In genomic region chr7:28168393-28169158, GRCh38 we compare ENCODE assay signal across 19 cellular contexts. TPM values are rescaled to one million over a fixed set of nuclear protein-coding genes. Genes with fewer than 3 reads are reported as not detected.
DNase-seq lines count a peak whose midpoint lies in the region; ATAC-seq and TF ChIP-seq lines count a peak whose summit lies in the region.
"Had no signal": no experiment of that assay in that cellular context is flagged by ENCODE, and none has a peak within 500 bp of the region (broad histone marks: within the 10 kb centered on the region; RNA-seq: fewer than 3 reads in every experiment).

No MANE protein-coding gene starts in this region.

- H3K36me3 Mint-ChIP-seq in HFFc6 (ENCODE audit: low read depth) = peaks cover 16% of the 10 kb centered on the region
- H3K36me3 Mint-ChIP-seq: activated naive CD8-positive, alpha-beta T cell treated with anti-CD3 and anti-CD28 coated beads, Interleukin-2, amount 10 ng/mL, durations not matched to agents 7 days and 5 days had no signal

- DNase-seq in ELR (ENCODE audit: low read depth) (peak; percentile 35), HFFc6 (no peak), renal cortical epithelial cell (ENCODE audit: low read depth) (peak; percentile 55), ascending aorta (ENCODE audit: low spot score in 2 of 2) (no peak)
- DNase-seq in activated T-cell treated with anti-CD3 and anti-CD28 coated beads, Interleukin-2, amount 50 U/mL, for 1 hour = no peak
- DNase-seq in effector CD4-positive, alpha-beta T cell = no peak
- DNase-seq: activated naive CD8-positive, alpha-beta T cell treated with anti-CD3 and anti-CD28 coated beads, Interleukin-2, amount 10 ng/mL, durations not matched to agents 7 days and 5 days; body of pancreas; Caco-2; effector memory CD4-positive, alpha-beta T cell; esophagus squamous epithelium; NCI-H1436 treated with DMSO at 0.1 percent for 48 hours; NCI-H774; upper lobe of right lung had no signal

- no peaks in the 10 kb centered on the region for H3K9me3 Mint-ChIP-seq in HFFc6
- H3K9me3 Mint-ChIP-seq: activated naive CD8-positive, alpha-beta T cell treated with anti-CD3 and anti-CD28 coated beads, Interleukin-2, amount 10 ng/mL, durations not matched to agents 7 days and 5 days; neural crest cell; T-helper 2 cell treated with Interferon-gamma antibody and Interleukin-4, amounts not matched to agents 5 μg/mL and 100 μg/mL, for 36 hours had no signal

- H3K4me1 ChIP-seq in ascending aorta = peaks cover 0 to 4% of the 10 kb centered on the region in 2 donors
- H3K4me1 ChIP-seq: body of pancreas had no signal

- H3K4me1 Mint-ChIP-seq in HFFc6 (ENCODE audit: low read depth) = peaks cover 57% of the 10 kb centered on the region
- H3K4me1 Mint-ChIP-seq: activated naive CD8-positive, alpha-beta T cell treated with anti-CD3 and anti-CD28 coated beads, Interleukin-2, amount 10 ng/mL, durations not matched to agents 7 days and 5 days had no signal

- no peaks in the 10 kb centered on the region; the same call in 1 of the 2 replicates for H3K27me3 Mint-ChIP-seq in HFFc6 (ENCODE audit: insufficient read depth)
- H3K27me3 Mint-ChIP-seq: activated naive CD8-positive, alpha-beta T cell treated with anti-CD3 and anti-CD28 coated beads, Interleukin-2, amount 10 ng/mL, durations not matched to agents 7 days and 5 days; progenitor cell of endocrine pancreas had no signal

- H3K27me3 ChIP-seq in ascending aorta = no peaks in the 10 kb centered on the region
- H3K27me3 ChIP-seq: body of pancreas, esophagus squamous epithelium, upper lobe of right lung had no signal

- intact Hi-C loops in ascending aorta (cut with DNase I) = no loop called here

- H3K36me3 ChIP-seq in ascending aorta = no peaks in the 10 kb centered on the region
- H3K36me3 ChIP-seq: esophagus squamous epithelium, upper lobe of right lung had no signal

- H3K4me3 Mint-ChIP-seq in HFFc6 = peak overlapping the region; percentile 12
- H3K4me3 Mint-ChIP-seq: activated naive CD8-positive, alpha-beta T cell treated with anti-CD3 and anti-CD28 coated beads, Interleukin-2, amount 10 ng/mL, durations not matched to agents 7 days and 5 days; neural crest cell; T-helper 2 cell treated with Interferon-gamma antibody and Interleukin-4, amounts not matched to agents 5 μg/mL and 100 μg/mL, for 36 hours had no signal

- peak; percentile 36 for ATAC-seq in esophagus mucosa
- ATAC-seq: body of pancreas, left colon, upper lobe of right lung had no signal

- no peak overlapping the region for H3K27ac ChIP-seq in ascending aorta
- H3K27ac ChIP-seq: body of pancreas, esophagus squamous epithelium, upper lobe of right lung had no signal

- H3K9me3 ChIP-seq in ascending aorta = no peaks in the 10 kb centered on the region
- H3K9me3 ChIP-seq: body of pancreas, Caco-2, esophagus squamous epithelium, upper lobe of right lung had no signal

- H3K4me3 ChIP-seq in ascending aorta = no peak overlapping the region
- H3K4me3 ChIP-seq: body of pancreas, esophagus squamous epithelium, upper lobe of right lung had no signal

- TF ChIP-seq CTCF in HFFc6 (IDR thresholded peaks at IDR 0.05) (no peak), ascending aorta (IDR thresholded peaks at IDR 0.05) (no peak)

- peak overlapping the region; percentile 63 for H3K27ac Mint-ChIP-seq in HFFc6
- H3K27ac Mint-ChIP-seq: activated naive CD8-positive, alpha-beta T cell treated with anti-CD3 and anti-CD28 coated beads, Interleukin-2, amount 10 ng/mL, durations not matched to agents 7 days and 5 days; progenitor cell of endocrine pancreas; T-helper 2 cell treated with Interferon-gamma antibody and Interleukin-4, amounts not matched to agents 5 μg/mL and 100 μg/mL, for 36 hours had no signal

RNA-seq across cellular contexts. Expression of gene JAZF1, which starts 12.0 kb away (rescaled TPM):
- total RNA-seq in HFFc6 (2021; fragmentation: NEBNext Ultra II Directional; extraction: Animal tissue kit (Norgen Biotek cat#: 25700)) = 10 to 100 TPM; 17.5 to 26.3 (median 21.4) TPM
- total RNA-seq in esophagus mucosa (3.1 TPM), renal cortical epithelial cell (4.3 and 9.6 TPM in 2 replicates), ascending aorta (37.7 TPM)

Comparison
In these comparisons a context has a peak if more than half of its experiments do, and no peak if none do; other contexts are left out.
1. DNase-seq: peak in ELR (single experiment) and renal cortical epithelial cell (single experiment); none in HFFc6 (single experiment), activated T-cell treated with anti-CD3 and anti-CD28 coated beads, Interleukin-2, amount 50 U/mL, for 1 hour (single experiment), effector CD4-positive, alpha-beta T cell (single experiment) and ascending aorta (0 of 2).